ENCODE assay signal across 1 cellular context in genomic region chr2:162343824-162344616, GRCh38.
A peak's percentile ranks its signal among the peaks of the same experiment; 100 is the strongest.
TF ChIP-seq lines count a peak whose summit lies in the region.

Gene GCA, plus strand, starts transcription at chr2:162344132. Its CDS starts 117 bp downstream, at chr2:162344249.

TF ChIP-seq in HepG2, 621 proteins besides CTCF, POLR2A, EP300 and RAD21 (continued from another document and continues in another):
- TF ChIP-seq ZFAT (CRISPR knock-in tag; conservative IDR thresholded peaks at IDR 0.05) (no peak), SKI (IDR thresholded peaks at IDR 0.05; ENCODE audit: partially characterized antibody) (no peak), SP2 (CRISPR knock-in tag; IDR thresholded peaks at IDR 0.05) (peak; percentile 86), ZNF451 (CRISPR knock-in tag; IDR thresholded peaks at IDR 0.05) (peak; percentile 76; the same call in 1 of the 2 replicates), HCFC1 (IDR thresholded peaks at IDR 0.05; ENCODE audit: low read depth, low read length) (no peak), ZNF770 (CRISPR knock-in tag; IDR thresholded peaks at IDR 0.05) (peak; percentile 52; the same call in 1 of the 2 replicates), MEIS2 (CRISPR knock-in tag; IDR thresholded peaks at IDR 0.05) (peak; percentile 87), ZNF776 (CRISPR knock-in tag; IDR thresholded peaks at IDR 0.05) (peak; percentile 94), HMGXB3 (CRISPR knock-in tag; IDR thresholded peaks at IDR 0.05; ENCODE audit: borderline replicate concordance) (no peak), CSRNP2 (CRISPR knock-in tag; conservative IDR thresholded peaks at IDR 0.05; ENCODE audit: low read depth) (no peak), KLF12 (CRISPR knock-in tag; IDR thresholded peaks at IDR 0.05; ENCODE audit: borderline replicate concordance) (peak; percentile 73; the same call in 1 of the 2 replicates), SUZ12 (IDR thresholded peaks at IDR 0.05; ENCODE audit: low read depth, low read length) (no peak), ONECUT2 (CRISPR knock-in tag; IDR thresholded peaks at IDR 0.05) (0 out of 2 replicates have a peak, but pooled peaks have one; percentile 10), ZBTB20 (CRISPR knock-in tag; IDR thresholded peaks at IDR 0.05; ENCODE audit: borderline replicate concordance, low read depth) (0 out of 2 replicates have a peak, but pooled peaks have one; percentile 59), ZMAT5 (CRISPR knock-in tag; IDR thresholded peaks at IDR 0.05; ENCODE audit: borderline replicate concordance, low read depth) (no peak), ZNF431 (CRISPR knock-in tag; IDR thresholded peaks at IDR 0.05; ENCODE audit: borderline replicate concordance, low read depth) (0 out of 2 replicates have a peak, but pooled peaks have one; percentile 54), RFX5 (IDR thresholded peaks at IDR 0.05; ENCODE audit: low read depth, low read length) (peak; percentile 58), KLF11 (CRISPR knock-in tag; IDR thresholded peaks at IDR 0.05) (no peak; the same call in 1 of the 2 replicates), ZMYM2 (CRISPR knock-in tag; IDR thresholded peaks at IDR 0.05) (0 out of 2 replicates have a peak, but pooled peaks have one; percentile 38), ARID2 (CRISPR knock-in tag; IDR thresholded peaks at IDR 0.05; ENCODE audit: borderline replicate concordance) (peak; percentile 74; the same call in 1 of the 2 replicates), THRA (CRISPR knock-in tag; IDR thresholded peaks at IDR 0.05; ENCODE audit: borderline replicate concordance) (peak; percentile 39), ZFP37 (CRISPR knock-in tag; IDR thresholded peaks at IDR 0.05; ENCODE audit: borderline replicate concordance) (peak; percentile 41; the same call in 1 of the 2 replicates), TARDBP (CRISPR knock-in tag; IDR thresholded peaks at IDR 0.05) (peak; percentile 35; the same call in 1 of the 2 replicates), CBX2 (IDR thresholded peaks at IDR 0.05; ENCODE audit: low read depth, low read length) (no peak), CBX2 (CRISPR knock-in tag; IDR thresholded peaks at IDR 0.05; ENCODE audit: low read depth) (peak; percentile 79; the same call in 1 of the 2 replicates), ZNF674 (CRISPR knock-in tag; IDR thresholded peaks at IDR 0.05; ENCODE audit: low read depth) (no peak), NCOA1 (CRISPR knock-in tag; IDR thresholded peaks at IDR 0.05) (peak; percentile 49; the same call in 1 of the 2 replicates), ZNF644 (CRISPR knock-in tag; IDR thresholded peaks at IDR 0.05; ENCODE audit: low read depth) (peak; percentile 60; the same call in 1 of the 2 replicates), ZNF446 (CRISPR knock-in tag; IDR thresholded peaks at IDR 0.05) (no peak), PHF21A (CRISPR knock-in tag; IDR thresholded peaks at IDR 0.05) (peak; percentile 89)
- TF ChIP-seq, protein P1, sequence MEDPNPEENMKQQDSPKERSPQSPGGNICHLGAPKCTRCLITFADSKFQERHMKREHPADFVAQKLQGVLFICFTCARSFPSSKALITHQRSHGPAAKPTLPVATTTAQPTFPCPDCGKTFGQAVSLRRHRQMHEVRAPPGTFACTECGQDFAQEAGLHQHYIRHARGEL (CRISPR knock-in tag; IDR thresholded peaks at IDR 0.05): peak; percentile 84; the same call in 1 of the 2 replicates
- TF ChIP-seq, protein P2, sequence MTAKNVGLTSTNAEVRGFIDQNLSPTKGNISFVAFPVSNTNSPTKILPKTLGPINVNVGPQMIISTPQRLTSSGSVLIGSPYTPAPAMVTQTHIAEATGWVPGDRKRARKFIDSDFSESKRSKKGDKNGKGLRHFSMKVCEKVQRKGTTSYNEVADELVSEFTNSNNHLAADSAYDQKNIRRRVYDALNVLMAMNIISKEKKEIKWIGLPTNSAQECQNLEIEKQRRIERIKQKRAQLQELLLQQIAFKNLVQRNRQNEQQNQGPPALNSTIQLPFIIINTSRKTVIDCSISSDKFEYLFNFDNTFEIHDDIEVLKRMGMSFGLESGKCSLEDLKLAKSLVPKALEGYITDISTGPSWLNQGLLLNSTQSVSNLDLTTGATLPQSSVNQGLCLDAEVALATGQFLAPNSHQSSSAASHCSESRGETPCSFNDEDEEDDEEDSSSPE (CRISPR knock-in tag; IDR thresholded peaks at IDR 0.05): peak; percentile 41; the same call in 1 of the 2 replicates
- TF ChIP-seq, protein P3, sequence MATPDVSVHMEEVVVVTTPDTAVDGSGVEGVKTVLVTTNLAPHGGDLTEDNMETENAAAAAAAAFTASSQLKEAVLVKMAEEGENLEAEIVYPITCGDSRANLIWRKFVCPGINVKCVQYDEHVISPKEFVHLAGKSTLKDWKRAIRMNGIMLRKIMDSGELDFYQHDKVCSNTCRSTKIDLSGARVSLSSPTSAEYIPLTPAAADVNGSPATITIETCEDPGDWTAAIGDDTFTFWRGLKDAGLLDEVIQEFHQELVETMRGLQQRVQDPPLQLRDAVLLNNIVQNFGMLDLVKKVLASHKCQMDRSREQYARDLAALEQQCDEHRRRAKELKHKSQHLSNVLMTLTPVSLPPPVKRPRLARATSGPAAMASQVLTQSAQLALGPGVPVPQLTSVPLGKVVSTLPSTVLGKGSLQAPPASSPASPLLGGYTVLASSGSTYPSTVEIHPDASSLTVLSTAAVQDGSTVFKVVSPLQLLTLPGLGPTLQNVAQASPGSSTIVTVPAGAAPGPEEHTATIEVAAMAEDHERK (CRISPR knock-in tag; IDR thresholded peaks at IDR 0.05; ENCODE audit: low read depth): no peak
- TF ChIP-seq, protein P4, sequence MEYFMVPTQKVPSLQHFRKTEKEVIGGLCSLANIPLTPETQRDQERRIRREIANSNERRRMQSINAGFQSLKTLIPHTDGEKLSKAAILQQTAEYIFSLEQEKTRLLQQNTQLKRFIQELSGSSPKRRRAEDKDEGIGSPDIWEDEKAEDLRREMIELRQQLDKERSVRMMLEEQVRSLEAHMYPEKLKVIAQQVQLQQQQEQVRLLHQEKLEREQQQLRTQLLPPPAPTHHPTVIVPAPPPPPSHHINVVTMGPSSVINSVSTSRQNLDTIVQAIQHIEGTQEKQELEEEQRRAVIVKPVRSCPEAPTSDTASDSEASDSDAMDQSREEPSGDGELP (IDR thresholded peaks at IDR 0.05; ENCODE audit: borderline replicate concordance, low read depth): peak; percentile 16; the same call in 1 of the 2 replicates
- TF ChIP-seq, protein P5, sequence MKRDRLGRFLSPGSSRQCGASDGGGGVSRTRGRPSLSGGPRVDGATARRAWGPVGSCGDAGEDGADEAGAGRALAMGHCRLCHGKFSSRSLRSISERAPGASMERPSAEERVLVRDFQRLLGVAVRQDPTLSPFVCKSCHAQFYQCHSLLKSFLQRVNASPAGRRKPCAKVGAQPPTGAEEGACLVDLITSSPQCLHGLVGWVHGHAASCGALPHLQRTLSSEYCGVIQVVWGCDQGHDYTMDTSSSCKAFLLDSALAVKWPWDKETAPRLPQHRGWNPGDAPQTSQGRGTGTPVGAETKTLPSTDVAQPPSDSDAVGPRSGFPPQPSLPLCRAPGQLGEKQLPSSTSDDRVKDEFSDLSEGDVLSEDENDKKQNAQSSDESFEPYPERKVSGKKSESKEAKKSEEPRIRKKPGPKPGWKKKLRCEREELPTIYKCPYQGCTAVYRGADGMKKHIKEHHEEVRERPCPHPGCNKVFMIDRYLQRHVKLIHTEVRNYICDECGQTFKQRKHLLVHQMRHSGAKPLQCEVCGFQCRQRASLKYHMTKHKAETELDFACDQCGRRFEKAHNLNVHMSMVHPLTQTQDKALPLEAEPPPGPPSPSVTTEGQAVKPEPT (CRISPR knock-in tag; IDR thresholded peaks at IDR 0.05; ENCODE audit: low read depth): peak; percentile 75; the same call in 1 of the 2 replicates
- TF ChIP-seq, protein P6, sequence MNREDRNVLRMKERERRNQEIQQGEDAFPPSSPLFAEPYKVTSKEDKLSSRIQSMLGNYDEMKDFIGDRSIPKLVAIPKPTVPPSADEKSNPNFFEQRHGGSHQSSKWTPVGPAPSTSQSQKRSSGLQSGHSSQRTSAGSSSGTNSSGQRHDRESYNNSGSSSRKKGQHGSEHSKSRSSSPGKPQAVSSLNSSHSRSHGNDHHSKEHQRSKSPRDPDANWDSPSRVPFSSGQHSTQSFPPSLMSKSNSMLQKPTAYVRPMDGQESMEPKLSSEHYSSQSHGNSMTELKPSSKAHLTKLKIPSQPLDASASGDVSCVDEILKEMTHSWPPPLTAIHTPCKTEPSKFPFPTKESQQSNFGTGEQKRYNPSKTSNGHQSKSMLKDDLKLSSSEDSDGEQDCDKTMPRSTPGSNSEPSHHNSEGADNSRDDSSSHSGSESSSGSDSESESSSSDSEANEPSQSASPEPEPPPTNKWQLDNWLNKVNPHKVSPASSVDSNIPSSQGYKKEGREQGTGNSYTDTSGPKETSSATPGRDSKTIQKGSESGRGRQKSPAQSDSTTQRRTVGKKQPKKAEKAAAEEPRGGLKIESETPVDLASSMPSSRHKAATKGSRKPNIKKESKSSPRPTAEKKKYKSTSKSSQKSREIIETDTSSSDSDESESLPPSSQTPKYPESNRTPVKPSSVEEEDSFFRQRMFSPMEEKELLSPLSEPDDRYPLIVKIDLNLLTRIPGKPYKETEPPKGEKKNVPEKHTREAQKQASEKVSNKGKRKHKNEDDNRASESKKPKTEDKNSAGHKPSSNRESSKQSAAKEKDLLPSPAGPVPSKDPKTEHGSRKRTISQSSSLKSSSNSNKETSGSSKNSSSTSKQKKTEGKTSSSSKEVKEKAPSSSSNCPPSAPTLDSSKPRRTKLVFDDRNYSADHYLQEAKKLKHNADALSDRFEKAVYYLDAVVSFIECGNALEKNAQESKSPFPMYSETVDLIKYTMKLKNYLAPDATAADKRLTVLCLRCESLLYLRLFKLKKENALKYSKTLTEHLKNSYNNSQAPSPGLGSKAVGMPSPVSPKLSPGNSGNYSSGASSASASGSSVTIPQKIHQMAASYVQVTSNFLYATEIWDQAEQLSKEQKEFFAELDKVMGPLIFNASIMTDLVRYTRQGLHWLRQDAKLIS (CRISPR knock-in tag; IDR thresholded peaks at IDR 0.05): no peak
